Comparison of ENCODE assay signal across 8 cellular contexts in the genomic region with DNA sequence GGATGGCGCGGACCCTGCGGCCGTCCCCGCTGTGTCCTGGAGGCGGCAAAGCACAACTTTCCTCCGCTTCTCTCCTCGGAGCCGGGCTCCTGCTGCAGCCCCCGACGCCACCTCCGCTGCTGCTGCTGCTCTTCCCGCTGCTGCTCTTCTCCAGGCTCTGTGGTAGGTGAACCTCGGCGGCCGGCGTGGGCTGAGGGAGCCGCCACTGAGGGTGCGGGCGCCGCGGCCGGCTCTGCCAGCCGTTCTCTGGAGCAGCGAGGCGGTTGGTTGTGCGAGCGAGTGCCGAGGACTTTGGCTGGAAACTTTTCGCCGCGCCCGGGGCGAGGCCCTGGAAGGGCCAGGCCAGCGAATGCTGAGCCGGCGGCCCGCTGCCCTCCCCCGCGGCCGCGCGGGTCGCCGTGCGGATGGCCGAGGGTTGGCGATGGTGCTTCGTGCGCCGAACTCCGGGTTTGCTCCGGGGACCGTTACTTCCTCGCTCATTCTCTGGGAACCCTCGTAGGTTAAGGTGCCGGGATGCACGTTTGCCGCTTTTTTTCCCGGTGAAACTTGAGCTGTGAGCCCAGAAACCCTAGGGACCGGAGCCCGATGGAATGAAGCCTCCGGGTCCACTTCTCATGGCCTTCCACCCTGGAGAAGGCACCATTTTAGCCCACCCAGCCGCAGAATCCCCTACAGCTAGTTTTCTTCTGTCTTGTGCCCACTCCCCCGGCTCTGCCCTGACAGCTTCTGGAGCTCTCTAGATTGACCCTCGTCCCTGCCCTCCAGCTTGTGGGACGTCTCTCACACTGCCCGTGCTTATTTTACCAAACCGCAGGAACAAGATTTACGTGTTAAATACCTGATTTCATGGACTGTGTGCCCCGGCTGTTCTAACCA. TPM values are rescaled to one million over a fixed set of nuclear protein-coding genes. Genes with fewer than 3 reads are reported as not detected.
A peak's percentile ranks its signal among the peaks of the same experiment; 100 is the strongest.
DNase-seq lines count a peak whose midpoint lies in the region; ATAC-seq, FAIRE-seq and TF ChIP-seq lines count a peak whose summit lies in the region.

No MANE protein-coding gene starts in this region.

- H3K27ac ChIP-seq in CD4-positive, CD25-positive, alpha-beta regulatory T cell (ENCODE audit: insufficient read depth, low read length, poor library complexity, severe bottlenecking) = no peak overlapping the region

- peaks cover 28% of the 10 kb centered on the region for H3K27me3 ChIP-seq in CD4-positive, CD25-positive, alpha-beta regulatory T cell (ENCODE audit: control insufficient read depth, insufficient read depth, low read length)

- H3K4me3 ChIP-seq in CD4-positive, CD25-positive, alpha-beta regulatory T cell (ENCODE audit: low read depth, low read length) = peak overlapping the region; percentile 49

- peaks cover 31% of the 10 kb centered on the region for H3K4me1 ChIP-seq in CD4-positive, CD25-positive, alpha-beta regulatory T cell (ENCODE audit: control insufficient read depth, insufficient read depth, low read length, poor library complexity, severe bottlenecking)

- peak overlapping the region; percentile 74 to 91 (median 88) for H3K4me3 Mint-ChIP-seq in CD4-positive, CD25-positive, alpha-beta regulatory T cell
- peak overlapping the region; percentile 80 for H3K4me3 Mint-ChIP-seq in activated T-helper 2 cell treated with anti-CD3 and anti-CD28 coated beads, Interferon-gamma antibody, Interleukin-2, Interleukin-4, amounts not matched to agents 10 μg/mL and 5 μg/mL and 100 μg/mL, durations not matched to agents 14 hours and 24 hours and 36 hours (ENCODE audit: low read depth)
- H3K4me3 Mint-ChIP-seq in osteocyte (ENCODE audit: unreplicated experiment) = peak overlapping the region; percentile 97

- intact Hi-C loops in activated T-helper 2 cell treated with anti-CD3 and anti-CD28 coated beads, Interferon-gamma antibody, Interleukin-2, Interleukin-4, amounts not matched to agents 10 μg/mL and 5 μg/mL and 100 μg/mL, durations not matched to agents 14 hours and 24 hours and 36 hours (cut with micrococcal nuclease) = loop anchor here (5.0 kb wide), 2 partner anchors 265 to 790 kb away; no protein-coding TSS in a partner anchor
- intact Hi-C loops in Right ventricle myocardium superior (cut with DNase I) = no loop called here

- no peak for TF ChIP-seq POLR2A in GM12891 (IDR thresholded peaks at IDR 0.05; ENCODE audit: low read depth, low read length)

- peaks cover 54% of the 10 kb centered on the region for H3K27me3 Mint-ChIP-seq in CD4-positive, CD25-positive, alpha-beta regulatory T cell
- peaks cover 67% of the 10 kb centered on the region for H3K27me3 Mint-ChIP-seq in activated T-helper 2 cell treated with anti-CD3 and anti-CD28 coated beads, Interferon-gamma antibody, Interleukin-2, Interleukin-4, amounts not matched to agents 10 μg/mL and 5 μg/mL and 100 μg/mL, durations not matched to agents 14 hours and 24 hours and 36 hours (ENCODE audit: low read depth)
- no peaks in the 10 kb centered on the region for H3K27me3 Mint-ChIP-seq in osteocyte (ENCODE audit: unreplicated experiment)

- H3K36me3 ChIP-seq in CD4-positive, CD25-positive, alpha-beta regulatory T cell (ENCODE audit: control insufficient read depth, insufficient read depth, low read length) = no peaks in the 10 kb centered on the region

- DNase-seq in CD4-positive, CD25-positive, alpha-beta regulatory T cell = peak in 1 of 3 donors; percentile 15
- peak; percentile 12 to 13 for DNase-seq in Kasumi-1 (lab: John Stamatoyannopoulos, UW)
- DNase-seq in activated T-helper 2 cell treated with anti-CD3 and anti-CD28 coated beads, Interferon-gamma antibody, Interleukin-2, Interleukin-4, amounts not matched to agents 10 μg/mL and 5 μg/mL and 100 μg/mL, durations not matched to agents 14 hours and 24 hours and 36 hours (ENCODE audit: low spot score) = no peak
- peak; percentile 46 for DNase-seq in Right ventricle myocardium superior
- DNase-seq in osteocyte (ENCODE audit: extremely low spot score, unreplicated experiment) = peak; percentile 87
- no peak for DNase-seq in GM12891 (ENCODE audit: insufficient read length, low spot score)
- no peak for DNase-seq in SHP77 treated with DMSO at 0.1 percent for 48 hours (lab: John Stamatoyannopoulos, UW)

- no peaks in the 10 kb centered on the region for H3K9me3 ChIP-seq in CD4-positive, CD25-positive, alpha-beta regulatory T cell (ENCODE audit: control insufficient read depth in 2 of 2, low read length in 2 of 2)

- no peak for FAIRE-seq in GM12891 (lab: Jason Lieb, UNC)

- H3K9me3 Mint-ChIP-seq in CD4-positive, CD25-positive, alpha-beta regulatory T cell = no peaks in the 10 kb centered on the region
- no peaks in the 10 kb centered on the region for H3K9me3 Mint-ChIP-seq in activated T-helper 2 cell treated with anti-CD3 and anti-CD28 coated beads, Interferon-gamma antibody, Interleukin-2, Interleukin-4, amounts not matched to agents 10 μg/mL and 5 μg/mL and 100 μg/mL, durations not matched to agents 14 hours and 24 hours and 36 hours
- H3K9me3 Mint-ChIP-seq in osteocyte (ENCODE audit: unreplicated experiment) = no peaks in the 10 kb centered on the region

- ATAC-seq in CD4-positive, CD25-positive, alpha-beta regulatory T cell (ENCODE audit: low read depth in 2 of 2) = peak; percentile 2 to 13
- ATAC-seq in GM21528 (IDR thresholded peaks at IDR 0.05; ENCODE audit: low FRiP score, unreplicated experiment) = peak; percentile 34
- peak; percentile 44 for ATAC-seq in Right ventricle myocardium superior (ENCODE audit: poor library complexity)

- no peaks in the 10 kb centered on the region for H3K36me3 Mint-ChIP-seq in CD4-positive, CD25-positive, alpha-beta regulatory T cell
- H3K36me3 Mint-ChIP-seq in activated T-helper 2 cell treated with anti-CD3 and anti-CD28 coated beads, Interferon-gamma antibody, Interleukin-2, Interleukin-4, amounts not matched to agents 10 μg/mL and 5 μg/mL and 100 μg/mL, durations not matched to agents 14 hours and 24 hours and 36 hours (ENCODE audit: low read depth) = no peaks in the 10 kb centered on the region
- H3K36me3 Mint-ChIP-seq in osteocyte (ENCODE audit: unreplicated experiment) = peaks cover 2% of the 10 kb centered on the region

- peak; percentile 5 for TF ChIP-seq CTCF in osteocyte (IDR thresholded peaks at IDR 0.05)

- peaks cover 4 to 31% (median 25%) of the 10 kb centered on the region in 4 donors for H3K4me1 Mint-ChIP-seq in CD4-positive, CD25-positive, alpha-beta regulatory T cell
- peaks cover 23% of the 10 kb centered on the region for H3K4me1 Mint-ChIP-seq in activated T-helper 2 cell treated with anti-CD3 and anti-CD28 coated beads, Interferon-gamma antibody, Interleukin-2, Interleukin-4, amounts not matched to agents 10 μg/mL and 5 μg/mL and 100 μg/mL, durations not matched to agents 14 hours and 24 hours and 36 hours (ENCODE audit: low read depth)
- H3K4me1 Mint-ChIP-seq in osteocyte (ENCODE audit: unreplicated experiment) = peaks cover 42% of the 10 kb centered on the region

- peak overlapping the region in 2 of 3 donors; percentile 82 to 93 for H3K27ac Mint-ChIP-seq in CD4-positive, CD25-positive, alpha-beta regulatory T cell
- H3K27ac Mint-ChIP-seq in activated T-helper 2 cell treated with anti-CD3 and anti-CD28 coated beads, Interferon-gamma antibody, Interleukin-2, Interleukin-4, amounts not matched to agents 10 μg/mL and 5 μg/mL and 100 μg/mL, durations not matched to agents 14 hours and 24 hours and 36 hours = no peak overlapping the region
- H3K27ac Mint-ChIP-seq in osteocyte (ENCODE audit: unreplicated experiment) = peak overlapping the region; percentile 94

TF ChIP-seq in GM12891, 5 proteins besides CTCF, POLR2A, EP300 and RAD21:
- TF ChIP-seq TAF1 (IDR thresholded peaks at IDR 0.05; ENCODE audit: low read depth, low read length) (no peak), SPI1 (IDR thresholded peaks at IDR 0.05; ENCODE audit: low read depth, low read length) (no peak), PAX5 (IDR thresholded peaks at IDR 0.05; ENCODE audit: insufficient read depth, low read length, severe bottlenecking) (no peak), POLR2AphosphoS5 (IDR thresholded peaks at IDR 0.05; ENCODE audit: low read depth, low read length) (no peak), POU2F2 (IDR thresholded peaks at IDR 0.05; ENCODE audit: low read depth, low read length) (no peak)

RNA-seq across cellular contexts. Expression of gene NECTIN3, which starts 0.6 kb away (rescaled TPM):
- 3.1 TPM for total RNA-seq in CD4-positive, CD25-positive, alpha-beta regulatory T cell
- polyA plus RNA-seq in CD4-positive, CD25-positive, alpha-beta regulatory T cell = under 1 TPM; 0.33 to 0.80 (median 0.43) TPM
- total RNA-seq in activated T-helper 2 cell treated with anti-CD3 and anti-CD28 coated beads, Interferon-gamma antibody, Interleukin-2, Interleukin-4, amounts not matched to agents 10 μg/mL and 5 μg/mL and 100 μg/mL, durations not matched to agents 14 hours and 24 hours and 36 hours = 2.2 and 2.6 TPM in 2 replicates
- 9.5 TPM for total RNA-seq in Right ventricle myocardium superior
- 70.8 and 75.5 TPM in 2 replicates for total RNA-seq in osteocyte
- polyA plus RNA-seq in GM12891 (2012; ENCODE audit: low read depth, missing spikeins) = not detected

Comparison
In these comparisons a context has a peak if more than half of its experiments do, and no peak if none do; other contexts are left out.
1. DNase-seq: peak in Kasumi-1 (2 of 2), Right ventricle myocardium superior (single experiment) and osteocyte (single experiment); none in activated T-helper 2 cell treated with anti-CD3 and anti-CD28 coated beads, Interferon-gamma antibody, Interleukin-2, Interleukin-4, amounts not matched to agents 10 μg/mL and 5 μg/mL and 100 μg/mL, durations not matched to agents 14 hours and 24 hours and 36 hours (single experiment), GM12891 (single experiment) and SHP77 treated with DMSO at 0.1 percent for 48 hours (single experiment).
2. Peak in every context shown above with its lines, with median percentiles within 50 percentile points of each other: ATAC-seq and H3K4me3 Mint-ChIP-seq.